Comparison of ENCODE assay signal across 8 cellular contexts in genomic region chrX:14697453-14697852, GRCh38.
DNase-seq lines count a peak whose midpoint lies in the region; ATAC-seq and TF ChIP-seq lines count a peak whose summit lies in the region.

No MANE protein-coding gene starts in this region.

- in situ Hi-C loops in astrocyte of the spinal cord (cut with HindIII; ENCODE audit: low sequenced_read_pairs), result no loop called here

- peak; percentile 65 for TF ChIP-seq CTCF in astrocyte of the spinal cord (IDR thresholded peaks at IDR 0.05; ENCODE audit: low read depth, low read length)

- peak; percentile 2 for DNase-seq in NOMO-1 treated with DMSO at 0.1 percent for 48 hours (lab: John Stamatoyannopoulos, UW; ENCODE audit: unreplicated experiment)
- DNase-seq in NOMO-1 treated with dmso at 0.1 percent for 144 hours (lab: John Stamatoyannopoulos, UW; ENCODE audit: unreplicated experiment), result no peak
- DNase-seq in NCI-H526 (lab: John Stamatoyannopoulos, UW), result peak; percentile 37 to 75
- no peak for DNase-seq in astrocyte of the spinal cord (ENCODE audit: low read depth, low spot score)
- peak; percentile 17 for DNase-seq in myocyte (ENCODE audit: low read depth)
- no peak for DNase-seq in epidermal melanocyte (ENCODE audit: insufficient read length, low spot score)
- no peak for DNase-seq in SIG-M5 (lab: John Stamatoyannopoulos, UW)

- H3K4me3 ChIP-seq in astrocyte of the spinal cord (ENCODE audit: low read depth, low read length), result no peak overlapping the region

- ATAC-seq in GM21723 (IDR thresholded peaks at IDR 0.05; ENCODE audit: unreplicated experiment), result peak; percentile 76

Comparison
In these comparisons a context has a peak if more than half of its experiments do, and no peak if none do; other contexts are left out.
1. DNase-seq: peak in NOMO-1 treated with DMSO at 0.1 percent for 48 hours (single experiment), NCI-H526 (2 of 2) and myocyte (single experiment); none in NOMO-1 treated with dmso at 0.1 percent for 144 hours (single experiment), astrocyte of the spinal cord (single experiment), epidermal melanocyte (single experiment) and SIG-M5 (single experiment).